ENCODE assay signal across 1 cellular context in the genomic region with DNA sequence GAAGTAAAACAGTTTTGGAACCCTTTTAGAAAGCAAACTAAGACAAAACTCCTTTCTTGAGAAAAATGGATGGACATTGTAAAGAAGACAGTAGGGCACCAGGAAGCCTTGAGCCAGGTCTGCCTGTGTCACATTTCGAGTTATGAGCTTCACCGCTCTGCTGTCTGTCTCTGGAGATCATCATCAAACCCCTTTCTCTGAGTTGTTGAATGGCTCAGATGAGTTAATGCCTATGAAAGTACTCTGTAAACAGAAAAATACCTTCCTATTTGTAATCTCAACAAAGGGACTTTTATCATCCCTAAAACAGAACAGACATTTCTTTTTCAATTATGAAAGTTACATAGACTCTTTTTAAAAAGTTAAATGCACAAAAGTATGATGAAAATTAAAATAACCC.
TF ChIP-seq lines count a peak whose summit lies in the region.

No MANE protein-coding gene starts in this region.

TF ChIP-seq in GM23338, 12 proteins besides CTCF, POLR2A, EP300 and RAD21 (continued from another document):
- TF ChIP-seq, protein P1, sequence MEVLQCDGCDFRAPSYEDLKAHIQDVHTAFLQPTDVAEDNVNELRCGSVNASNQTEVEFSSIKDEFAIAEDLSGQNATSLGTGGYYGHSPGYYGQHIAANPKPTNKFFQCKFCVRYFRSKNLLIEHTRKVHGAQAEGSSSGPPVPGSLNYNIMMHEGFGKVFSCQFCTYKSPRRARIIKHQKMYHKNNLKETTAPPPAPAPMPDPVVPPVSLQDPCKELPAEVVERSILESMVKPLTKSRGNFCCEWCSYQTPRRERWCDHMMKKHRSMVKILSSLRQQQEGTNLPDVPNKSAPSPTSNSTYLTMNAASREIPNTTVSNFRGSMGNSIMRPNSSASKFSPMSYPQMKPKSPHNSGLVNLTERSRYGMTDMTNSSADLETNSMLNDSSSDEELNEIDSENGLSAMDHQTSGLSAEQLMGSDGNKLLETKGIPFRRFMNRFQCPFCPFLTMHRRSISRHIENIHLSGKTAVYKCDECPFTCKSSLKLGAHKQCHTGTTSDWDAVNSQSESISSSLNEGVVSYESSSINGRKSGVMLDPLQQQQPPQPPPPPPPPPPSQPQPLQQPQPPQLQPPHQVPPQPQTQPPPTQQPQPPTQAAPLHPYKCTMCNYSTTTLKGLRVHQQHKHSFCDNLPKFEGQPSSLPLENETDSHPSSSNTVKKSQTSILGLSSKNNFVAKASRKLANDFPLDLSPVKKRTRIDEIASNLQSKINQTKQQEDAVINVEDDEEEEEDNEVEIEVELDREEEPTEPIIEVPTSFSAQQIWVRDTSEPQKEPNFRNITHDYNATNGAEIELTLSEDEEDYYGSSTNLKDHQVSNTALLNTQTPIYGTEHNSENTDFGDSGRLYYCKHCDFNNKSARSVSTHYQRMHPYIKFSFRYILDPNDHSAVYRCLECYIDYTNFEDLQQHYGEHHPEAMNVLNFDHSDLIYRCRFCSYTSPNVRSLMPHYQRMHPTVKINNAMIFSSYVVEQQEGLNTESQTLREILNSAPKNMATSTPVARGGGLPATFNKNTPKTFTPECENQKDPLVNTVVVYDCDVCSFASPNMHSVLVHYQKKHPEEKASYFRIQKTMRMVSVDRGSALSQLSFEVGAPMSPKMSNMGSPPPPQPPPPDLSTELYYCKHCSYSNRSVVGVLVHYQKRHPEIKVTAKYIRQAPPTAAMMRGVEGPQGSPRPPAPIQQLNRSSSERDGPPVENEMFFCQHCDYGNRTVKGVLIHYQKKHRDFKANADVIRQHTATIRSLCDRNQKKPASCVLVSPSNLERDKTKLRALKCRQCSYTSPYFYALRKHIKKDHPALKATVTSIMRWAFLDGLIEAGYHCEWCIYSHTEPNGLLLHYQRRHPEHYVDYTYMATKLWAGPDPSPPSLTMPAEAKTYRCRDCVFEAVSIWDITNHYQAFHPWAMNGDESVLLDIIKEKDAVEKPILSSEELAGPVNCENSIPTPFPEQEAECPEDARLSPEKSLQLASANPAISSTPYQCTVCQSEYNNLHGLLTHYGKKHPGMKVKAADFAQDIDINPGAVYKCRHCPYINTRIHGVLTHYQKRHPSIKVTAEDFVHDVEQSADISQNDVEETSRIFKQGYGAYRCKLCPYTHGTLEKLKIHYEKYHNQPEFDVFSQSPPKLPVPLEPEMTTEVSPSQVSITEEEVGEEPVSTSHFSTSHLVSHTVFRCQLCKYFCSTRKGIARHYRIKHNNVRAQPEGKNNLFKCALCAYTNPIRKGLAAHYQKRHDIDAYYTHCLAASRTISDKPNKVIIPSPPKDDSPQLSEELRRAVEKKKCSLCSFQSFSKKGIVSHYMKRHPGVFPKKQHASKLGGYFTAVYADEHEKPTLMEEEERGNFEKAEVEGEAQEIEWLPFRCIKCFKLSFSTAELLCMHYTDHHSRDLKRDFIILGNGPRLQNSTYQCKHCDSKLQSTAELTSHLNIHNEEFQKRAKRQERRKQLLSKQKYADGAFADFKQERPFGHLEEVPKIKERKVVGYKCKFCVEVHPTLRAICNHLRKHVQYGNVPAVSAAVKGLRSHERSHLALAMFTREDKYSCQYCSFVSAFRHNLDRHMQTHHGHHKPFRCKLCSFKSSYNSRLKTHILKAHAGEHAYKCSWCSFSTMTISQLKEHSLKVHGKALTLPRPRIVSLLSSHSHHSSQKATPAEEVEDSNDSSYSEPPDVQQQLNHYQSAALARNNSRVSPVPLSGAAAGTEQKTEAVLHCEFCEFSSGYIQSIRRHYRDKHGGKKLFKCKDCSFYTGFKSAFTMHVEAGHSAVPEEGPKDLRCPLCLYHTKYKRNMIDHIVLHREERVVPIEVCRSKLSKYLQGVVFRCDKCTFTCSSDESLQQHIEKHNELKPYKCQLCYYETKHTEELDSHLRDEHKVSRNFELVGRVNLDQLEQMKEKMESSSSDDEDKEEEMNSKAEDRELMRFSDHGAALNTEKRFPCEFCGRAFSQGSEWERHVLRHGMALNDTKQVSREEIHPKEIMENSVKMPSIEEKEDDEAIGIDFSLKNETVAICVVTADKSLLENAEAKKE (CRISPR knock-in tag; IDR thresholded peaks at IDR 0.05) = no peak
- TF ChIP-seq ZNF114 (CRISPR knock-in tag; IDR thresholded peaks at IDR 0.05) (no peak), POLR2AphosphoS5 (IDR thresholded peaks at IDR 0.05; ENCODE audit: low read depth) (no peak), NANOG (IDR thresholded peaks at IDR 0.05; ENCODE audit: borderline replicate concordance) (no peak), STAT1 (IDR thresholded peaks at IDR 0.05; ENCODE audit: unreplicated experiment) (no peak), ZNF331 (CRISPR knock-in tag; IDR thresholded peaks at IDR 0.05; ENCODE audit: low read depth) (no peak)
- TF ChIP-seq, protein P2, sequence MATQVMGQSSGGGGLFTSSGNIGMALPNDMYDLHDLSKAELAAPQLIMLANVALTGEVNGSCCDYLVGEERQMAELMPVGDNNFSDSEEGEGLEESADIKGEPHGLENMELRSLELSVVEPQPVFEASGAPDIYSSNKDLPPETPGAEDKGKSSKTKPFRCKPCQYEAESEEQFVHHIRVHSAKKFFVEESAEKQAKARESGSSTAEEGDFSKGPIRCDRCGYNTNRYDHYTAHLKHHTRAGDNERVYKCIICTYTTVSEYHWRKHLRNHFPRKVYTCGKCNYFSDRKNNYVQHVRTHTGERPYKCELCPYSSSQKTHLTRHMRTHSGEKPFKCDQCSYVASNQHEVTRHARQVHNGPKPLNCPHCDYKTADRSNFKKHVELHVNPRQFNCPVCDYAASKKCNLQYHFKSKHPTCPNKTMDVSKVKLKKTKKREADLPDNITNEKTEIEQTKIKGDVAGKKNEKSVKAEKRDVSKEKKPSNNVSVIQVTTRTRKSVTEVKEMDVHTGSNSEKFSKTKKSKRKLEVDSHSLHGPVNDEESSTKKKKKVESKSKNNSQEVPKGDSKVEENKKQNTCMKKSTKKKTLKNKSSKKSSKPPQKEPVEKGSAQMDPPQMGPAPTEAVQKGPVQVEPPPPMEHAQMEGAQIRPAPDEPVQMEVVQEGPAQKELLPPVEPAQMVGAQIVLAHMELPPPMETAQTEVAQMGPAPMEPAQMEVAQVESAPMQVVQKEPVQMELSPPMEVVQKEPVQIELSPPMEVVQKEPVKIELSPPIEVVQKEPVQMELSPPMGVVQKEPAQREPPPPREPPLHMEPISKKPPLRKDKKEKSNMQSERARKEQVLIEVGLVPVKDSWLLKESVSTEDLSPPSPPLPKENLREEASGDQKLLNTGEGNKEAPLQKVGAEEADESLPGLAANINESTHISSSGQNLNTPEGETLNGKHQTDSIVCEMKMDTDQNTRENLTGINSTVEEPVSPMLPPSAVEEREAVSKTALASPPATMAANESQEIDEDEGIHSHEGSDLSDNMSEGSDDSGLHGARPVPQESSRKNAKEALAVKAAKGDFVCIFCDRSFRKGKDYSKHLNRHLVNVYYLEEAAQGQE (IDR thresholded peaks at IDR 0.05; ENCODE audit: unreplicated experiment) = no peak
